17 cellular contexts compared by ENCODE assay signal in genomic region chr2:240235811-240236210, GRCh38.
A peak's percentile ranks its signal among the peaks of the same experiment; 100 is the strongest.
DNase-seq lines count a peak whose midpoint lies in the region; ATAC-seq and TF ChIP-seq lines count a peak whose summit lies in the region.
"Had no signal": no experiment of that assay in that cellular context is flagged by ENCODE, and none has a peak within 500 bp of the region (broad histone marks: within the 10 kb centered on the region; RNA-seq: fewer than 3 reads in every experiment).

No MANE protein-coding gene starts in this region.

- H3K27ac Mint-ChIP-seq in brain = peak overlapping the region; percentile 56 to 95 (median 74)
- H3K27ac Mint-ChIP-seq: activated naive CD8-positive, alpha-beta T cell treated with anti-CD3 and anti-CD28 coated beads, Interleukin-2, amount 10 ng/mL, durations not matched to agents 7 days and 5 days; activated T-helper 1 cell treated with anti-CD3 and anti-CD28 coated beads, Interleukin-12 subunit alpha, Interleukin-12 subunit beta, Interleukin-2, Interleukin-4 antibody, amounts not matched to agents 30 ng/mL and 10 ng/mL and 1 ng/mL, durations not matched to agents 14 hours and 24 hours and 36 hours; GM23338; stimulated activated naive CD8-positive, alpha-beta T cell treated with anti-CD3 and anti-CD28 coated beads, Interleukin-15, amount 100 ng/mL, for 72 hours; type B pancreatic cell had no signal

- H3K9me3 ChIP-seq in mesenchymal stem cell (ENCODE audit: control insufficient read depth, low read length) (no peaks in the 10 kb centered on the region), stomach (no peaks in the 10 kb centered on the region)

- H3K27ac ChIP-seq in mesenchymal stem cell (ENCODE audit: low read length, poor library complexity, severe bottlenecking) (no peak overlapping the region), stomach (peak overlapping the region in 3 of 5 donors; percentile 63 to 68 (median 67))
- H3K27ac ChIP-seq: brain microvascular endothelial cell, PC-9 had no signal

- no peak overlapping the region for H3K14ac ChIP-seq in mesenchymal stem cell (ENCODE audit: low read length in 2 of 2)

- no peak overlapping the region for H3K9ac ChIP-seq in mesenchymal stem cell (ENCODE audit: low read length)

- TF ChIP-seq CTCF in brain (conservative IDR thresholded peaks at IDR 0.05) = no peak
- no peak for TF ChIP-seq CTCF in stomach (IDR thresholded peaks at IDR 0.05)

- H3K27me3 Mint-ChIP-seq in brain = no peaks in the 10 kb centered on the region

- H3K4me3 Mint-ChIP-seq in brain = peak overlapping the region in 1 of 5 experiments; percentile 4
- H3K4me3 Mint-ChIP-seq: activated naive CD8-positive, alpha-beta T cell treated with anti-CD3 and anti-CD28 coated beads, Interleukin-2, amount 10 ng/mL, durations not matched to agents 7 days and 5 days; activated T-helper 1 cell treated with anti-CD3 and anti-CD28 coated beads, Interleukin-12 subunit alpha, Interleukin-12 subunit beta, Interleukin-2, Interleukin-4 antibody, amounts not matched to agents 30 ng/mL and 10 ng/mL and 1 ng/mL, durations not matched to agents 14 hours and 24 hours and 36 hours; GM23338; stimulated activated naive CD8-positive, alpha-beta T cell treated with anti-CD3 and anti-CD28 coated beads, Interleukin-15, amount 100 ng/mL, for 72 hours; type B pancreatic cell had no signal

- peak overlapping the region in 1 of 2 experiments; percentile 24 for H2BK12ac ChIP-seq in mesenchymal stem cell (ENCODE audit: low read length in 2 of 2)

- no peak overlapping the region for H2BK5ac ChIP-seq in mesenchymal stem cell (ENCODE audit: low read depth, low read length, poor library complexity, severe bottlenecking)

- ATAC-seq in GM21717 (IDR thresholded peaks at IDR 0.05; ENCODE audit: unreplicated experiment) (no peak), HG03039 (IDR thresholded peaks at IDR 0.05; ENCODE audit: unreplicated experiment) (no peak)
- ATAC-seq: GM23338; stimulated activated naive CD8-positive, alpha-beta T cell treated with anti-CD3 and anti-CD28 coated beads, Interleukin-15, amount 100 ng/mL, for 72 hours had no signal

- TF ChIP-seq POLR2A in stomach (IDR thresholded peaks at IDR 0.05) = no peak

- no peak overlapping the region for H4K8ac ChIP-seq in mesenchymal stem cell (ENCODE audit: low read length)

- H3K4me1 Mint-ChIP-seq in brain = peaks cover 49% of the 10 kb centered on the region
- H3K4me1 Mint-ChIP-seq: activated naive CD8-positive, alpha-beta T cell treated with anti-CD3 and anti-CD28 coated beads, Interleukin-2, amount 10 ng/mL, durations not matched to agents 7 days and 5 days; stimulated activated naive CD8-positive, alpha-beta T cell treated with anti-CD3 and anti-CD28 coated beads, Interleukin-15, amount 100 ng/mL, for 72 hours had no signal

- no peak for TF ChIP-seq EP300 in stomach (IDR thresholded peaks at IDR 0.05)

- DNase-seq in activated effector memory CD4-positive, alpha-beta T cell treated with anti-CD3 and anti-CD28 coated beads, Interleukin-2, amount 50 U/mL, for 16 hours = peak; percentile 51
- DNase-seq in activated effector memory CD4-positive, alpha-beta T cell treated with Interleukin-2 at 50 U/mL for 16 hours = no peak
- DNase-seq in mesenchymal stem cell = no peak
- DNase-seq in stomach = no peak
- DNase-seq in NCI-H187 (lab: John Stamatoyannopoulos, UW) = no peak
- DNase-seq: activated CD8-positive, alpha-beta memory T cell treated with anti-CD3 and anti-CD28 coated beads for 24 hours; brain microvascular endothelial cell; NCI-H1105; PC-9; stimulated activated naive CD8-positive, alpha-beta T cell treated with anti-CD3 and anti-CD28 coated beads, Interleukin-15, amount 100 ng/mL, for 72 hours had no signal

- H3K4me1 ChIP-seq in mesenchymal stem cell (ENCODE audit: control insufficient read depth, insufficient read depth, low read depth, low read length) = no peaks in the 10 kb centered on the region
- peaks cover 27 to 41% (median 38%) of the 10 kb centered on the region in 4 donors for H3K4me1 ChIP-seq in stomach

- H3K18ac ChIP-seq in mesenchymal stem cell (ENCODE audit: low read depth in 1 of 2, low read length in 2 of 2) = no peak overlapping the region

- H3K4ac ChIP-seq in mesenchymal stem cell (ENCODE audit: low read depth in 1 of 2, low read length in 2 of 2) = no peak overlapping the region

- no peak overlapping the region for H3K4me2 ChIP-seq in mesenchymal stem cell (ENCODE audit: low read length, poor library complexity, severe bottlenecking)
- H3K4me2 ChIP-seq: GM23338, PC-9 had no signal

- H3K27me3 ChIP-seq in mesenchymal stem cell (ENCODE audit: control insufficient read depth in 1 of 2, insufficient read depth in 1 of 2, low read length in 2 of 2) (peaks cover 0 to 51% of the 10 kb centered on the region in 2 experiments), stomach (no peaks in the 10 kb centered on the region)
- H3K27me3 ChIP-seq: brain microvascular endothelial cell had no signal

- no peak overlapping the region for H2AK5ac ChIP-seq in mesenchymal stem cell (ENCODE audit: low read length, severe bottlenecking)

- no peaks in the 10 kb centered on the region for H3K36me3 Mint-ChIP-seq in brain
- H3K36me3 Mint-ChIP-seq: activated naive CD8-positive, alpha-beta T cell treated with anti-CD3 and anti-CD28 coated beads, Interleukin-2, amount 10 ng/mL, durations not matched to agents 7 days and 5 days; type B pancreatic cell had no signal

- H2BK120ac ChIP-seq in mesenchymal stem cell (ENCODE audit: low read depth, low read length) = no peak overlapping the region

- H3K23ac ChIP-seq in mesenchymal stem cell (ENCODE audit: low read length in 2 of 2) = no peak overlapping the region

- intact Hi-C loops in stomach (cut with DNase I; ENCODE audit: low total_unique reads) = no loop called here

- peak overlapping the region; percentile 30 for H4K91ac ChIP-seq in mesenchymal stem cell (ENCODE audit: low read length)

- no peak overlapping the region for H2BK15ac ChIP-seq in mesenchymal stem cell (ENCODE audit: low read depth, poor library complexity, severe bottlenecking)

- no peaks in the 10 kb centered on the region for H3K79me1 ChIP-seq in mesenchymal stem cell (replicated peaks; ENCODE audit: low read length, poor library complexity, severe bottlenecking)

- H2AFZ ChIP-seq in mesenchymal stem cell (ENCODE audit: low read depth, low read length) = no peak overlapping the region
- H2AFZ ChIP-seq: GM23338, PC-9 had no signal

- peaks cover 0 to 11% (median 7%) of the 10 kb centered on the region in 5 experiments for H3K9me3 Mint-ChIP-seq in brain
- H3K9me3 Mint-ChIP-seq: activated naive CD8-positive, alpha-beta T cell treated with anti-CD3 and anti-CD28 coated beads, Interleukin-2, amount 10 ng/mL, durations not matched to agents 7 days and 5 days; activated T-helper 1 cell treated with anti-CD3 and anti-CD28 coated beads, Interleukin-12 subunit alpha, Interleukin-12 subunit beta, Interleukin-2, Interleukin-4 antibody, amounts not matched to agents 30 ng/mL and 10 ng/mL and 1 ng/mL, durations not matched to agents 14 hours and 24 hours and 36 hours; stimulated activated naive CD8-positive, alpha-beta T cell treated with anti-CD3 and anti-CD28 coated beads, Interleukin-15, amount 100 ng/mL, for 72 hours; type B pancreatic cell had no signal

- H3K36me3 ChIP-seq in mesenchymal stem cell (ENCODE audit: control insufficient read depth in 1 of 2, insufficient read depth in 2 of 2, low read depth in 1 of 2, low read length in 2 of 2) (peaks cover 0 to 3% of the 10 kb centered on the region in 2 experiments), stomach (no peaks in the 10 kb centered on the region)
- H3K36me3 ChIP-seq: brain microvascular endothelial cell had no signal

- H3K4me3 ChIP-seq in mesenchymal stem cell (ENCODE audit: insufficient read depth in 1 of 2, low read depth in 1 of 2, low read length in 2 of 2) (no peak overlapping the region), stomach (no peak overlapping the region)
- H3K4me3 ChIP-seq: GM23338, PC-9 had no signal

- WGBS in mesenchymal stem cell = 87% methylated on average over 8 of the region's 8 CpGs
- WGBS in stomach, 5 donors = 84 to 95% (median 93%) methylated on average over 8 of the region's 8 CpGs
